In the genomic region with DNA sequence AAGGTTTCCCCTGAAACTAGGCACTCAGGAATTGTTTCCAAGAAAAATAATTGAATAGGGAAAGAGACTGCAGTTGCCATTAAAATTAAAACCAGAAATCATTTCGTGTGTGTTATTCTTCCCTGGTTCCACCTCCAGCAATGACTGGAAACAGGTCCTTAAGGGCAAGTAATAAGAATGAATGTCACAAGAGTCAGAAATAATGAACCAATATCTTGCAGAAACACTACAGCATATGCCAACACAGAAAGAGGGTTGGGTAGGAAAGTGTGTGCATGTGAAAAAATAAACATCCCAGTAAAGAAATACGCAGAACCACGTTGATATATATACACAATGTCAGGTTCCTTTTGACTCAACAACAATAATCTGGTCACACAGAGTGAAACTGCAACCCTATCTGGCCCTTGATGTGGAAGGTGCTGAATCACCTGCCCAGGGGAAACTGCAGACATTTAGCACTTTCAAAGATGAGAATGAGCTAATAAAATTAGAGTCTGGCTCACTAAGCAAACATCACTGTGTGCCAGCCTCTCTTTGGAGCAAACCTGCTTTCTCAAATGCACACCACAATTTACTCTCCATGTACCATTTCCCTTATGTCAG, we compare ENCODE assay signal across 8 cellular contexts. TPM values are rescaled to one million over a fixed set of nuclear protein-coding genes. Genes with fewer than 3 reads are reported as not detected.
DNase-seq lines count a peak whose midpoint lies in the region; ATAC-seq, FAIRE-seq and TF ChIP-seq lines count a peak whose summit lies in the region.

No MANE protein-coding gene starts in this region.

- no peaks in the 10 kb centered on the region for H3K36me3 Mint-ChIP-seq in activated CD8-positive, alpha-beta T cell treated with anti-CD3 and anti-CD28 coated beads, Interleukin-2, amount 10 ng/mL, durations not matched to agents 7 days and 5 days (ENCODE audit: low read depth)

- H3K9me3 ChIP-seq in suprapubic skin, result no peaks in the 10 kb centered on the region

- no peak for FAIRE-seq in D721Med (lab: Jason Lieb, UNC)

- no peak overlapping the region for H3K27ac Mint-ChIP-seq in activated CD8-positive, alpha-beta T cell treated with anti-CD3 and anti-CD28 coated beads, Interleukin-2, amount 10 ng/mL, durations not matched to agents 7 days and 5 days

- H3K27me3 Mint-ChIP-seq in activated CD8-positive, alpha-beta T cell treated with anti-CD3 and anti-CD28 coated beads, Interleukin-2, amount 10 ng/mL, durations not matched to agents 7 days and 5 days (ENCODE audit: low read depth), result no peaks in the 10 kb centered on the region

- peaks cover 6% of the 10 kb centered on the region for H3K4me1 ChIP-seq in suprapubic skin

- H3K9me3 Mint-ChIP-seq in activated CD8-positive, alpha-beta T cell treated with anti-CD3 and anti-CD28 coated beads, Interleukin-2, amount 10 ng/mL, durations not matched to agents 7 days and 5 days (ENCODE audit: insufficient read depth), result no peaks in the 10 kb centered on the region

- CTCF ChIA-PET in activated CD8-positive, alpha-beta T cell treated with anti-CD3 and anti-CD28 coated beads, Interleukin-2, amount 10 ng/mL, durations not matched to agents 7 days and 5 days (lab: Charles Lee), result interaction anchor here (1.0 to 2.5 kb wide), 7 partner anchors 141 to 903 kb away, joined by 3 to 8 read pairs (median 6); no protein-coding TSS in a partner anchor

- ATAC-seq in GM18505 (IDR thresholded peaks at IDR 0.05; ENCODE audit: unreplicated experiment) (peak; percentile 89), GM21526 (IDR thresholded peaks at IDR 0.05; ENCODE audit: low FRiP score, unreplicated experiment) (peak; percentile 89), sciatic nerve (no peak)
- peak; percentile 32 for ATAC-seq in activated CD8-positive, alpha-beta T cell treated with anti-CD3 and anti-CD28 coated beads, Interleukin-2, amount 10 ng/mL, durations not matched to agents 7 days and 5 days

- intact Hi-C loops in sciatic nerve (cut with DNase I), result loop anchor here (10.0 kb wide), 3 partner anchors 422 to 902 kb away; partner anchors contain the start of gene NR3C1

- TF ChIP-seq EP300 in suprapubic skin (IDR thresholded peaks at IDR 0.05), result no peak

- WGBS in suprapubic skin, result 65% methylated on average over 3 of the region's 3 CpGs

- peaks cover 21% of the 10 kb centered on the region for H3K4me1 Mint-ChIP-seq in activated CD8-positive, alpha-beta T cell treated with anti-CD3 and anti-CD28 coated beads, Interleukin-2, amount 10 ng/mL, durations not matched to agents 7 days and 5 days (ENCODE audit: low read depth)

- no peak overlapping the region for H3K4me3 ChIP-seq in suprapubic skin

- no peak for TF ChIP-seq CTCF in D721Med (IDR thresholded peaks at IDR 0.05; ENCODE audit: insufficient read depth, missing control alignments)
- TF ChIP-seq CTCF in suprapubic skin (IDR thresholded peaks at IDR 0.05), result no peak

- no peaks in the 10 kb centered on the region for H3K36me3 ChIP-seq in suprapubic skin

- TF ChIP-seq POLR2A in GM18505 (IDR thresholded peaks at IDR 0.05; ENCODE audit: borderline replicate concordance, extremely low read depth, insufficient read depth, insufficient read length) (no peak), suprapubic skin (IDR thresholded peaks at IDR 0.05) (no peak)

- DNase-seq in HPDE6-E6E7 (ENCODE audit: extremely low spot score) (peak; percentile 34), sciatic nerve (ENCODE audit: low spot score) (no peak), dedifferentiated amniotic fluid mesenchymal stem cell (ENCODE audit: extremely low spot score) (no peak), D721Med (ENCODE audit: insufficient read length, low spot score) (no peak), suprapubic skin (ENCODE audit: low spot score in 2 of 2) (no peak)
- DNase-seq in activated CD8-positive, alpha-beta T cell treated with anti-CD3 and anti-CD28 coated beads, Interleukin-2, amount 10 ng/mL, durations not matched to agents 7 days and 5 days, result peak; percentile 39

- no peak overlapping the region for H3K27ac ChIP-seq in suprapubic skin

- H3K4me3 Mint-ChIP-seq in activated CD8-positive, alpha-beta T cell treated with anti-CD3 and anti-CD28 coated beads, Interleukin-2, amount 10 ng/mL, durations not matched to agents 7 days and 5 days, result no peak overlapping the region

- POLR2A ChIA-PET in activated CD8-positive, alpha-beta T cell treated with anti-CD3 and anti-CD28 coated beads, Interleukin-2, amount 10 ng/mL, durations not matched to agents 7 days and 5 days (lab: Charles Lee), result interaction anchor here (0.6 to 1.2 kb wide), 2 partner anchors 369 to 423 kb away, joined by 3 read pairs; partner anchors contain the start of gene NR3C1

- H3K27me3 ChIP-seq in suprapubic skin, result no peaks in the 10 kb centered on the region

RNA-seq across cellular contexts. Expression of gene HMHB1, which starts 15.1 kb away (rescaled TPM):
- not detected for total RNA-seq in activated CD8-positive, alpha-beta T cell treated with anti-CD3 and anti-CD28 coated beads, Interleukin-2, amount 10 ng/mL, durations not matched to agents 7 days and 5 days
- total RNA-seq in sciatic nerve (not detected), suprapubic skin (not detected)

Comparison
In these comparisons a context has a peak if more than half of its experiments do, and no peak if none do; other contexts are left out.
1. DNase-seq: peak in HPDE6-E6E7 (single experiment) and activated CD8-positive, alpha-beta T cell treated with anti-CD3 and anti-CD28 coated beads, Interleukin-2, amount 10 ng/mL, durations not matched to agents 7 days and 5 days (single experiment); none in sciatic nerve (single experiment), dedifferentiated amniotic fluid mesenchymal stem cell (single experiment), D721Med (single experiment) and suprapubic skin (0 of 2).